1 cellular context compared by ENCODE assay signal in genomic region chr3:10855083-10855870, GRCh38.
TF ChIP-seq lines count a peak whose summit lies in the region.

No MANE protein-coding gene starts in this region.

TF ChIP-seq in liver, 16 proteins besides CTCF, POLR2A, EP300 and RAD21 (continued from another document):
- no peak for TF ChIP-seq REST (IDR thresholded peaks at IDR 0.05)
- TF ChIP-seq HNF4G (IDR thresholded peaks at IDR 0.05) = no peak
- no peak for TF ChIP-seq FOXA1 (IDR thresholded peaks at IDR 0.05)
- no peak for TF ChIP-seq SP1 (IDR thresholded peaks at IDR 0.05)
- peak; percentile 23 for TF ChIP-seq FOXA2 (IDR thresholded peaks at IDR 0.05)
- no peak for TF ChIP-seq RXRA (IDR thresholded peaks at IDR 0.05)
- TF ChIP-seq ATF3 (IDR thresholded peaks at IDR 0.05) = peak; percentile 46
- TF ChIP-seq HNF4A (conservative IDR thresholded peaks at IDR 0.05) = peak in 1 of 2 donors; percentile 26
- no peak for TF ChIP-seq GABPA (IDR thresholded peaks at IDR 0.05 in 1 of 2, conservative IDR thresholded peaks at IDR 0.05 in 1 of 2)
- peak in 1 of 2 donors; percentile 63 for TF ChIP-seq JUND (IDR thresholded peaks at IDR 0.05)
- no peak for TF ChIP-seq TAF1 (conservative IDR thresholded peaks at IDR 0.05)
- no peak for TF ChIP-seq EGR1 (IDR thresholded peaks at IDR 0.05; ENCODE audit: low read depth in 2 of 2)
